ENCODE assay signal across 8 cellular contexts in the genomic region with DNA sequence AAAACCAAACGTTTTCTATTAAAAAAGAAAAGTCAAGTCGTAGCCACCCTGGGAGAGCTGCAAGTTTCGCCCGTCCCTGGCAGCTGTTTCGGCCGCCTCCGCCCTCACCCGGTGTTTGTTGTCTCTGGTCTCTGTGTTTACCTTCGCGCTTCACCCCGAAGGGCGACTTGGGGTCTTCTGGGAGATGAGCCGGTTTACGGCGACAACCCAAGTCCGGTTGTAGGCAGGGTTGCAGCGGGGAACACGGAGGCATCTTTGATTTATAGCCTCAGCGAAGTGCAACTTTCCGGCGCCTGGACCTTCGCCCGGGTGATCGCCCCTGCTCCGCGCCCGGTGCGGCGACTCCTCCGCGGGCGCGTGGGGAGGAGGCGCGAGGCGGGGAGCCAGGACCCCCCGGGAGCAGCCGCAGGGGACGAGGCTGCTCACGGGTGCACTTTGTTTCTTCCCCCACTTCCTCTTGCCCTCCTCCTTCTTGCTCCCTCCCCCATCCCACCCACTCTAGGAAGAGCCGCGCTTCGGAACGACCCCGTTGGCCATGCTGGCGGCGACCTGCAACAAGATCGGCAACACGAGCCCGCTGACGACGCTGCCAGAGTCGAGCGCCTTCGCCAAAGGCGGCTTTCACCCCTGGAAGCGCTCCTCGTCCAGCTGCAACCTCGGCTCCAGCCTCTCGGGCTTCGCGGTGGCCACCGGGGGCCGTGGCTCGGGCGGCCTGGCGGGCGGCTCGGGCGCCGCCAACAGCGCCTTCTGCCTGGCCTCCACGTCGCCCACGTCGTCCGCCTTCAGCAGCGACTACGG. TPM values are rescaled to one million over a fixed set of nuclear protein-coding genes. Genes with fewer than 3 reads are reported as not detected.
DNase-seq lines count a peak whose midpoint lies in the region; ATAC-seq and TF ChIP-seq lines count a peak whose summit lies in the region.

No MANE protein-coding gene starts in this region.

- H3K4me1 Mint-ChIP-seq in endodermal cell = peaks cover 41% of the 10 kb centered on the region

- intact Hi-C loops in Right ventricle myocardium inferior (cut with DNase I) (no loop called here), cardiac septum (cut with DNase I) (loop anchor here (2.0 kb wide), 1 partner anchor 87 kb away; the partner anchor contains the start of gene OLA1)

- ATAC-seq in Right ventricle myocardium inferior (no peak), HG03571 (IDR thresholded peaks at IDR 0.05; ENCODE audit: unreplicated experiment) (no peak), HG03457 (IDR thresholded peaks at IDR 0.05; ENCODE audit: unreplicated experiment) (no peak)

- H3K79me2 ChIP-seq in osteoblast (ENCODE audit: insufficient read depth, low read length) = no peaks in the 10 kb centered on the region

- H3K4me3 ChIP-seq in NT2/D1 (ENCODE audit: insufficient read length, low read depth) (peak overlapping the region; percentile 36), endodermal cell (ENCODE audit: low read length) (peak overlapping the region; percentile 54), osteoblast (ENCODE audit: insufficient read depth, low read length) (peak overlapping the region; percentile 10)

- peak overlapping the region; percentile 6 for H3K9ac ChIP-seq in NT2/D1 (ENCODE audit: insufficient read length, low read depth)
- H3K9ac ChIP-seq in endodermal cell (ENCODE audit: extremely low read depth, low read length, poor library complexity, severe bottlenecking) = no peak overlapping the region

- H3K27ac ChIP-seq in endodermal cell (ENCODE audit: low read depth, low read length) (no peak overlapping the region), osteoblast (ENCODE audit: low read depth, low read length) (no peak overlapping the region)

- peaks cover 22% of the 10 kb centered on the region for H3K4me1 ChIP-seq in NT2/D1 (ENCODE audit: insufficient read depth, insufficient read length)
- peaks cover 9% of the 10 kb centered on the region for H3K4me1 ChIP-seq in endodermal cell (ENCODE audit: control insufficient read depth, insufficient read depth, low read length)
- peaks cover 6% of the 10 kb centered on the region for H3K4me1 ChIP-seq in osteoblast (ENCODE audit: insufficient read depth, low read length)

- DNase-seq in Right ventricle myocardium inferior (ENCODE audit: missing footprints) = peak; percentile 48
- no peak for DNase-seq in cardiac septum (ENCODE audit: low spot score)
- DNase-seq in NT2/D1 (ENCODE audit: low read depth, low spot score) = no peak
- DNase-seq in endodermal cell = peak; percentile 89
- DNase-seq in osteoblast (ENCODE audit: insufficient read length, low spot score, missing footprints) = peak; percentile 87
- no peak for DNase-seq in NCI-H2107 (lab: John Stamatoyannopoulos, UW)

- H3K27me3 ChIP-seq in NT2/D1 (ENCODE audit: insufficient read depth, insufficient read length) = peaks cover 98% of the 10 kb centered on the region
- H3K27me3 ChIP-seq in endodermal cell (ENCODE audit: control insufficient read depth, insufficient read depth, low read length, poor library complexity, severe bottlenecking) = peaks cover 99% of the 10 kb centered on the region
- H3K27me3 ChIP-seq in osteoblast (ENCODE audit: insufficient read depth, low read length) = peaks cover 98% of the 10 kb centered on the region

- H3K4me3 Mint-ChIP-seq in endodermal cell = peak overlapping the region; percentile 40

- no peak overlapping the region for H3K27ac Mint-ChIP-seq in endodermal cell

- TF ChIP-seq CTCF in endodermal cell (conservative IDR thresholded peaks at IDR 0.05) (no peak), osteoblast (IDR thresholded peaks at IDR 0.05; ENCODE audit: extremely low read depth, low read depth, low read length) (no peak)

- H3K27me3 Mint-ChIP-seq in endodermal cell (ENCODE audit: insufficient read depth) = peaks cover 93% of the 10 kb centered on the region

- no peaks in the 10 kb centered on the region for H3K36me3 Mint-ChIP-seq in endodermal cell (ENCODE audit: low read depth)

- H4K20me1 ChIP-seq in osteoblast (ENCODE audit: insufficient read depth, low read length) = no peaks in the 10 kb centered on the region

- H3K36me3 ChIP-seq in NT2/D1 (ENCODE audit: insufficient read depth, insufficient read length, low read length) (no peaks in the 10 kb centered on the region), endodermal cell (ENCODE audit: control insufficient read depth, insufficient read depth, low read length) (no peaks in the 10 kb centered on the region), osteoblast (ENCODE audit: insufficient read depth, low read length) (no peaks in the 10 kb centered on the region)

- H3K9me3 Mint-ChIP-seq in endodermal cell = no peaks in the 10 kb centered on the region

- 0% methylated on average over 16 to 79 of the region's 79 CpGs for WGBS in endodermal cell (ENCODE audit: insufficient coverage in 1 of 2, insufficient read length in 1 of 2), 2 experiments

- no peak overlapping the region for H2AFZ ChIP-seq in osteoblast (ENCODE audit: low read length)

- no peaks in the 10 kb centered on the region for H3K9me3 ChIP-seq in NT2/D1 (ENCODE audit: insufficient read depth, low read length)
- no peaks in the 10 kb centered on the region for H3K9me3 ChIP-seq in endodermal cell (ENCODE audit: control insufficient read depth, low read length)
- H3K9me3 ChIP-seq in osteoblast (ENCODE audit: low read depth, low read length) = no peaks in the 10 kb centered on the region

- H3K4me2 ChIP-seq in osteoblast (ENCODE audit: insufficient read depth, low read length) = peak overlapping the region; percentile 23

RNA-seq across cellular contexts. Expression of gene SP9, which starts 1.1 kb away (rescaled TPM):
- total RNA-seq in Right ventricle myocardium inferior = not detected
- not detected for total RNA-seq in cardiac septum
- total RNA-seq in endodermal cell = not detected
- 2.8 TPM for polyA plus RNA-seq in endodermal cell (2013, experiment 1 of 2)
- 1.6 TPM for polyA plus RNA-seq in endodermal cell (2013, experiment 2 of 2)
- not detected in 2 replicates for total RNA-seq in osteoblast

RNA-seq across cellular contexts. Expression of gene SCRN3, which starts 59.7 kb away (rescaled TPM):
- 42.6 TPM for total RNA-seq in Right ventricle myocardium inferior
- total RNA-seq in cardiac septum = 39.4 TPM
- 10 to 100 TPM; 11.4 to 13.6 TPM for total RNA-seq in endodermal cell
- polyA plus RNA-seq in endodermal cell (2013, experiment 1 of 2) = 26.1 TPM
- polyA plus RNA-seq in endodermal cell (2013, experiment 2 of 2) = 26.7 TPM
- total RNA-seq in osteoblast = 29.7 and 33.0 TPM in 2 replicates

Comparison
In these comparisons a context has a peak if more than half of its experiments do, and no peak if none do; other contexts are left out.
1. DNase-seq: peak in Right ventricle myocardium inferior (single experiment), endodermal cell (single experiment) and osteoblast (single experiment); none in cardiac septum (single experiment), NT2/D1 (single experiment) and NCI-H2107 (single experiment).
2. Peak in every context shown above with its lines, with median percentiles within 50 percentile points of each other: H3K4me3 ChIP-seq.